In the genomic region with DNA sequence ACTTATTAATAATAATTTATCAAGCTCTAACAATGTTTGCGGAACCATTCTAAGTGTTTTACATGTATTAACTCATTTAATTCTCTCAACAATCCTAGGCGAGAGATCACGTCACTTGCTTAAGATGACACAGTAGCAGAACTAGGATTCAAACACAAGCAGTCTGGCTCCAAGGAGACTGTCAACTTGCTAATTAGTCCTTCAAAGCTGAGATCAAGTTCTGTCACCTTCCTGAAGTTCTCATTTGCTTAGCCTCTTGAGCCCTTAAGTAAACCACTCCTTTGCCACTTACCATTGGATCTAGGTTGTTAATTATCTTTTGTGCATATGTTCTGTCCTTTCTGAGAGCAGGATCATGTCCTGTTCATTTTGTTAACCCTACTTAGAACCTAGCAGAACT, we compare ENCODE assay signal across 18 cellular contexts. TPM values are rescaled to one million over a fixed set of nuclear protein-coding genes. Genes with fewer than 3 reads are reported as not detected.
DNase-seq lines count a peak whose midpoint lies in the region; ATAC-seq, FAIRE-seq and TF ChIP-seq lines count a peak whose summit lies in the region.
"Had no signal": no experiment of that assay in that cellular context is flagged by ENCODE, and none has a peak within 500 bp of the region (broad histone marks: within the 10 kb centered on the region; RNA-seq: fewer than 3 reads in every experiment).

No MANE protein-coding gene starts in this region.

- POLR2A ChIA-PET in activated CD4-positive, alpha-beta T cell treated with anti-CD3 and anti-CD28 coated beads, Interleukin-2, amount 10 ng/mL, durations not matched to agents 7 days and 5 days (lab: Charles Lee) = no interaction called here
- POLR2A ChIA-PET in naive thymus-derived CD4-positive, alpha-beta T cell (lab: Charles Lee) = interaction anchor here (0.6 to 3.1 kb wide), 7 partner anchors 8 to 87 kb away, joined by 3 to 20 read pairs (median 8); no protein-coding TSS in a partner anchor

- H3K9me3 Mint-ChIP-seq in activated CD4-positive, alpha-beta T cell treated with anti-CD3 and anti-CD28 coated beads, Interleukin-2, amount 10 ng/mL, durations not matched to agents 7 days and 5 days = no peaks in the 10 kb centered on the region
- H3K9me3 Mint-ChIP-seq in activated naive CD8-positive, alpha-beta T cell (ENCODE audit: low read depth) = no peaks in the 10 kb centered on the region
- peaks cover 0 to 2% (median 0%) of the 10 kb centered on the region in 11 donors for H3K9me3 Mint-ChIP-seq in naive thymus-derived CD4-positive, alpha-beta T cell

- no peaks in the 10 kb centered on the region for H3K9me3 ChIP-seq in naive thymus-derived CD4-positive, alpha-beta T cell (ENCODE audit: control insufficient read depth in 2 of 3, low read length in 3 of 3)
- H3K9me3 ChIP-seq in testis = no peaks in the 10 kb centered on the region
- no peaks in the 10 kb centered on the region for H3K9me3 ChIP-seq in mucosa of descending colon
- H3K9me3 ChIP-seq: Caco-2, SJSA1 had no signal

- ATAC-seq in naive thymus-derived CD4-positive, alpha-beta T cell = no peak
- ATAC-seq in mucosa of descending colon = no peak

- no peaks in the 10 kb centered on the region for H3K27me3 Mint-ChIP-seq in activated CD4-positive, alpha-beta T cell treated with anti-CD3 and anti-CD28 coated beads, Interleukin-2, amount 10 ng/mL, durations not matched to agents 7 days and 5 days
- no peaks in the 10 kb centered on the region for H3K27me3 Mint-ChIP-seq in activated naive CD8-positive, alpha-beta T cell
- no peaks in the 10 kb centered on the region for H3K27me3 Mint-ChIP-seq in naive thymus-derived CD4-positive, alpha-beta T cell

- peak overlapping the region; percentile 47 for H3K27ac ChIP-seq in naive thymus-derived CD4-positive, alpha-beta T cell (ENCODE audit: low read depth, low read length)
- H3K27ac ChIP-seq in testis = peak overlapping the region in 1 of 2 donors; percentile 55
- H3K27ac ChIP-seq: SJSA1 had no signal

- no peak for TF ChIP-seq CTCF in testis (IDR thresholded peaks at IDR 0.05)
- TF ChIP-seq CTCF in mucosa of descending colon (IDR thresholded peaks at IDR 0.05) = no peak

- CTCF ChIA-PET in activated CD4-positive, alpha-beta T cell treated with anti-CD3 and anti-CD28 coated beads, Interleukin-2, amount 10 ng/mL, durations not matched to agents 7 days and 5 days (lab: Charles Lee) = interaction anchor here (0.8 to 1.6 kb wide), 7 partner anchors 8 to 123 kb away, joined by 3 to 5 read pairs (median 3); no protein-coding TSS in a partner anchor
- CTCF ChIA-PET in naive thymus-derived CD4-positive, alpha-beta T cell (lab: Charles Lee) = interaction anchor here (1.3 to 2.0 kb wide), 3 partner anchors 11 to 50 kb away, joined by 3 to 7 read pairs (median 6); no protein-coding TSS in a partner anchor

- peak; percentile 56 for FAIRE-seq in GM18507 (lab: Jason Lieb, UNC)

- H3K4me3 Mint-ChIP-seq in activated CD4-positive, alpha-beta T cell treated with anti-CD3 and anti-CD28 coated beads, Interleukin-2, amount 10 ng/mL, durations not matched to agents 7 days and 5 days = no peak overlapping the region
- H3K4me3 Mint-ChIP-seq in activated naive CD8-positive, alpha-beta T cell = peak overlapping the region; percentile 18
- peak overlapping the region in 8 of 10 donors; percentile 16 to 72 (median 52) for H3K4me3 Mint-ChIP-seq in naive thymus-derived CD4-positive, alpha-beta T cell

- H3K36me3 Mint-ChIP-seq in activated CD4-positive, alpha-beta T cell treated with anti-CD3 and anti-CD28 coated beads, Interleukin-2, amount 10 ng/mL, durations not matched to agents 7 days and 5 days (ENCODE audit: low read depth) = peaks cover 43% of the 10 kb centered on the region
- peaks cover 9% of the 10 kb centered on the region for H3K36me3 Mint-ChIP-seq in activated naive CD8-positive, alpha-beta T cell
- peaks cover 0 to 18% (median 15%) of the 10 kb centered on the region in 5 donors for H3K36me3 Mint-ChIP-seq in naive thymus-derived CD4-positive, alpha-beta T cell

- peak overlapping the region; percentile 81 for H3K27ac Mint-ChIP-seq in activated CD4-positive, alpha-beta T cell treated with anti-CD3 and anti-CD28 coated beads, Interleukin-2, amount 10 ng/mL, durations not matched to agents 7 days and 5 days
- H3K27ac Mint-ChIP-seq in activated naive CD8-positive, alpha-beta T cell = peak overlapping the region; percentile 95
- peak overlapping the region in 6 of 9 donors; percentile 43 to 94 (median 81) for H3K27ac Mint-ChIP-seq in naive thymus-derived CD4-positive, alpha-beta T cell

- DNase-seq in activated CD4-positive, alpha-beta T cell treated with anti-CD3 and anti-CD28 coated beads, Interleukin-2, amount 10 ng/mL, durations not matched to agents 7 days and 5 days = no peak
- no peak for DNase-seq in activated CD4-positive, alpha-beta T cell treated with anti-CD3 and anti-CD28 coated beads, Interleukin-2, amount 50 U/mL, for 1 hour
- DNase-seq in GM18507 (ENCODE audit: extremely low spot score, insufficient read length, low read depth) (no peak), cortex of kidney (lab: John Stamatoyannopoulos, UW) (no peak), testis (no peak), mucosa of descending colon (no peak)
- DNase-seq in naive thymus-derived CD4-positive, alpha-beta T cell = no peak
- DNase-seq: activated CD4-positive, CD25-positive, alpha-beta regulatory T cell treated with anti-CD3 and anti-CD28 coated beads, Interleukin-2, amount 50 U/mL, for 72 hours; aorta; Caco-2; foreskin melanocyte; Kasumi-1; midbrain; NCI-H1436 treated with DMSO at 0.1 percent for 48 hours; NCI-H446; right cardiac atrium had no signal

- intact Hi-C loops in naive thymus-derived CD4-positive, alpha-beta T cell (cut with micrococcal nuclease) = loop anchor here in 1 of 2 donors (1.0 kb wide), 1 partner anchor 11 kb away; no protein-coding TSS in a partner anchor
- intact Hi-C loops in testis (cut with DNase I; ENCODE audit: low total_unique reads) = no loop called here
- intact Hi-C loops in mucosa of descending colon (cut with DNase I, micrococcal nuclease) = no loop called here

- peaks cover 16 to 52% of the 10 kb centered on the region in 2 donors for H3K4me1 ChIP-seq in naive thymus-derived CD4-positive, alpha-beta T cell (ENCODE audit: control insufficient read depth in 2 of 2, insufficient read depth in 2 of 2, low read length in 2 of 2)
- H3K4me1 ChIP-seq in testis (peaks cover 45% of the 10 kb centered on the region), mucosa of descending colon (ENCODE audit: low read depth) (peaks cover 21% of the 10 kb centered on the region)
- H3K4me1 ChIP-seq: Caco-2 had no signal

- H3K4me1 Mint-ChIP-seq in activated CD4-positive, alpha-beta T cell treated with anti-CD3 and anti-CD28 coated beads, Interleukin-2, amount 10 ng/mL, durations not matched to agents 7 days and 5 days = peaks cover 78% of the 10 kb centered on the region
- peaks cover 88% of the 10 kb centered on the region for H3K4me1 Mint-ChIP-seq in activated naive CD8-positive, alpha-beta T cell (ENCODE audit: low read depth)
- peaks cover 49 to 86% (median 83%) of the 10 kb centered on the region in 7 donors for H3K4me1 Mint-ChIP-seq in naive thymus-derived CD4-positive, alpha-beta T cell

- H3K4me3 ChIP-seq in naive thymus-derived CD4-positive, alpha-beta T cell (ENCODE audit: low read length) = no peak overlapping the region
- H3K4me3 ChIP-seq in testis (no peak overlapping the region), mucosa of descending colon (no peak overlapping the region)
- H3K4me3 ChIP-seq: SJSA1 had no signal

- H3K36me3 ChIP-seq in naive thymus-derived CD4-positive, alpha-beta T cell (ENCODE audit: control insufficient read depth in 2 of 3, insufficient read depth in 3 of 3, low read length in 3 of 3) = peaks cover 0 to 12% (median 3%) of the 10 kb centered on the region in 3 experiments
- peaks cover 4% of the 10 kb centered on the region for H3K36me3 ChIP-seq in testis (ENCODE audit: low read depth, missing control alignments)
- no peaks in the 10 kb centered on the region for H3K36me3 ChIP-seq in mucosa of descending colon (ENCODE audit: low read depth)
- H3K36me3 ChIP-seq: SJSA1 had no signal

- no peak for TF ChIP-seq POLR2A in testis (IDR thresholded peaks at IDR 0.05)

- WGBS in testis, 2 donors = 63 to 78% methylated on average over 3 of the region's 3 CpGs

- no peaks in the 10 kb centered on the region for H3K27me3 ChIP-seq in naive thymus-derived CD4-positive, alpha-beta T cell (ENCODE audit: control insufficient read depth in 2 of 2, insufficient read depth in 2 of 2, low read length in 2 of 2)
- H3K27me3 ChIP-seq in testis = no peaks in the 10 kb centered on the region

RNA-seq across cellular contexts. Expression of gene FKBP5, which starts 14.1 kb away (rescaled TPM):
- 100 to 1,000 TPM in 1 of 2 experiments, 10 to 100 TPM in 1; 94.2 to 100 TPM for total RNA-seq in activated CD4-positive, alpha-beta T cell treated with anti-CD3 and anti-CD28 coated beads, Interleukin-2, amount 10 ng/mL, durations not matched to agents 7 days and 5 days
- total RNA-seq in naive thymus-derived CD4-positive, alpha-beta T cell = 10 to 100 TPM; 56.7 to 83.3 (median 79.4) TPM
- polyA plus RNA-seq in naive thymus-derived CD4-positive, alpha-beta T cell = 100 to 1,000 TPM; 101 to 324 TPM
- total RNA-seq in testis (100 to 1,000 TPM; 156 to 185 TPM), mucosa of descending colon (100 to 1,000 TPM in 2 of 3 donors, 10 to 100 TPM in 1; 22.1 to 174 (median 150) TPM)
- polyA plus RNA-seq in testis (ENCODE audit: insufficient read depth, low read depth, low replicate concordance) = 86.8 TPM
